In genomic region chr2:37230581-37230980, GRCh38 we compare ENCODE assay signal across 8 cellular contexts. TPM values are rescaled to one million over a fixed set of nuclear protein-coding genes. Genes with fewer than 3 reads are reported as not detected.
DNase-seq lines count a peak whose midpoint lies in the region; ATAC-seq and TF ChIP-seq lines count a peak whose summit lies in the region.

No MANE protein-coding gene starts in this region.

- H3K27me3 ChIP-seq in OCI-LY3 (ENCODE audit: low read depth, low read length): no peaks in the 10 kb centered on the region

- peaks cover 35% of the 10 kb centered on the region for H3K36me3 Mint-ChIP-seq in WTC11

- H3K36me3 ChIP-seq in OCI-LY3 (replicated peaks; ENCODE audit: low read depth, low read length): peaks cover 20% of the 10 kb centered on the region

- H3K27ac ChIP-seq in OCI-LY3 (ENCODE audit: low read length): peak overlapping the region; percentile 52

- H3K4me1 Mint-ChIP-seq in WTC11: peaks cover 49% of the 10 kb centered on the region

- no peak overlapping the region for H3K27ac Mint-ChIP-seq in WTC11

- no peaks in the 10 kb centered on the region for H3K9me3 ChIP-seq in OCI-LY3 (ENCODE audit: insufficient read depth, low read length)

- peaks cover 22% of the 10 kb centered on the region for H3K4me1 ChIP-seq in OCI-LY3 (ENCODE audit: low read length)

- no peaks in the 10 kb centered on the region for H3K27me3 Mint-ChIP-seq in WTC11 (ENCODE audit: low read depth)

- no peak overlapping the region for H3K4me3 Mint-ChIP-seq in WTC11

- peak overlapping the region; percentile 96 for H3K4me3 ChIP-seq in OCI-LY3 (ENCODE audit: low read length)
- H3K4me3 ChIP-seq in retinal pigment epithelial cell (ENCODE audit: low read length): peak overlapping the region; percentile 64

- TF ChIP-seq CTCF in OCI-LY3 (IDR thresholded peaks at IDR 0.05; ENCODE audit: low read depth, low read length) (no peak), retinal pigment epithelial cell (conservative IDR thresholded peaks at IDR 0.05; ENCODE audit: low read depth, low read length) (no peak), WTC11 (IDR thresholded peaks at IDR 0.05) (no peak)

- peaks cover 25% of the 10 kb centered on the region; the same call in 1 of the 2 replicates for H4K20me1 ChIP-seq in OCI-LY3 (ENCODE audit: insufficient read depth, low read length)

- H3K4me2 ChIP-seq in OCI-LY3 (ENCODE audit: low read length): peak overlapping the region; percentile 88

- ATAC-seq in GM21367 (IDR thresholded peaks at IDR 0.05; ENCODE audit: unreplicated experiment) (no peak), GM18511 (IDR thresholded peaks at IDR 0.05; ENCODE audit: unreplicated experiment) (no peak), WTC11 (no peak)

- POLR2A ChIA-PET in WTC11 (lab: Charles Lee): interaction anchor here (1.3 kb wide), 1 partner anchor 33 kb away, joined by 5 read pairs; no protein-coding TSS in a partner anchor

- CTCF ChIA-PET in WTC11 (lab: Charles Lee): no interaction called here

- peak overlapping the region; percentile 94 for H3K9ac ChIP-seq in OCI-LY3 (ENCODE audit: low read length)

- no peak overlapping the region for H2AFZ ChIP-seq in OCI-LY3 (ENCODE audit: low read depth, low read length)

- H3K9me3 Mint-ChIP-seq in WTC11: peaks cover 3% of the 10 kb centered on the region; the same call in 1 of the 2 replicates

- DNase-seq in ELF-1 (ENCODE audit: low read depth, low spot score) (peak; percentile 20), fibroblast of peridontal ligament (ENCODE audit: extremely low read depth) (peak; percentile 19), retinal pigment epithelial cell (ENCODE audit: low read depth) (no peak), NCI-H187 (lab: John Stamatoyannopoulos, UW) (no peak), WTC11 (ENCODE audit: low spot score) (no peak)

- peaks cover 95% of the 10 kb centered on the region for H3K79me2 ChIP-seq in OCI-LY3 (ENCODE audit: low read length)

TF ChIP-seq in WTC11, 78 proteins besides CTCF, POLR2A, EP300 and RAD21:
- TF ChIP-seq ATF6 (CRISPR knock-in tag; IDR thresholded peaks at IDR 0.05) (no peak), ESRRA (CRISPR knock-in tag; IDR thresholded peaks at IDR 0.05; ENCODE audit: borderline replicate concordance) (no peak), GABPB1 (CRISPR knock-in tag; IDR thresholded peaks at IDR 0.05) (no peak), FOXJ3 (CRISPR knock-in tag; IDR thresholded peaks at IDR 0.05; ENCODE audit: borderline replicate concordance) (no peak), NR1H2 (CRISPR knock-in tag; IDR thresholded peaks at IDR 0.05) (no peak)

RNA-seq across cellular contexts. Expression of gene CEBPZ, which starts 0.8 kb away (rescaled TPM):
- total RNA-seq in WTC11 (2021): 127 to 146 TPM (median 132 TPM) in 3 replicates

RNA-seq across cellular contexts. Expression of gene NDUFAF7, which starts 0.9 kb away (rescaled TPM):
- total RNA-seq in WTC11 (2021): 42.9 to 57.8 TPM (median 44.9 TPM) in 3 replicates

RNA-seq across cellular contexts. Expression of gene CEBPZOS, which starts 34.3 kb away (rescaled TPM):
- 123 to 136 TPM (median 129 TPM) in 3 replicates for total RNA-seq in WTC11 (2021)

RNA-seq across cellular contexts. Expression of gene SULT6B1, which starts 42.1 kb away (rescaled TPM):
- not detected in 3 replicates for total RNA-seq in WTC11 (2021)

Comparison
In these comparisons a context has a peak if more than half of its experiments do, and no peak if none do; other contexts are left out.
1. DNase-seq: peak in ELF-1 (single experiment) and fibroblast of peridontal ligament (single experiment); none in retinal pigment epithelial cell (single experiment), NCI-H187 (0 of 2) and WTC11 (single experiment).